Comparison of ENCODE assay signal across 1 cellular context in genomic region chr16:89890886-89891657, GRCh38.
TF ChIP-seq lines count a peak whose summit lies in the region.

No MANE protein-coding gene starts in this region.

TF ChIP-seq in IMR-90, 13 proteins besides CTCF, POLR2A, EP300 and RAD21:
- TF ChIP-seq ELK1 (IDR thresholded peaks at IDR 0.05; ENCODE audit: borderline replicate concordance, low read depth, low read length) (no peak), MAZ (IDR thresholded peaks at IDR 0.05; ENCODE audit: borderline replicate concordance, low read depth, low read length) (no peak), RFX5 (IDR thresholded peaks at IDR 0.05; ENCODE audit: low read depth, low read length) (no peak), SMC3 (IDR thresholded peaks at IDR 0.05; ENCODE audit: low read depth, low read length) (no peak), CHD1 (IDR thresholded peaks at IDR 0.05; ENCODE audit: low read depth, low read length) (no peak), BHLHE40 (IDR thresholded peaks at IDR 0.05; ENCODE audit: low read depth, low read length) (no peak), USF2 (IDR thresholded peaks at IDR 0.05; ENCODE audit: low read depth, low read length) (no peak), MXI1 (IDR thresholded peaks at IDR 0.05; ENCODE audit: borderline replicate concordance, low read depth, low read length) (no peak), FOS (IDR thresholded peaks at IDR 0.05; ENCODE audit: low read depth, low read length) (no peak), CEBPB (IDR thresholded peaks at IDR 0.05; ENCODE audit: low read depth, low read length) (no peak), NFE2L2 (IDR thresholded peaks at IDR 0.05; ENCODE audit: low read depth, low read length) (no peak), RCOR1 (IDR thresholded peaks at IDR 0.05; ENCODE audit: insufficient replicate concordance, low read length) (no peak), MAFK (IDR thresholded peaks at IDR 0.05; ENCODE audit: low read depth, low read length) (no peak)
